ENCODE assay signal across 8 cellular contexts in the genomic region with DNA sequence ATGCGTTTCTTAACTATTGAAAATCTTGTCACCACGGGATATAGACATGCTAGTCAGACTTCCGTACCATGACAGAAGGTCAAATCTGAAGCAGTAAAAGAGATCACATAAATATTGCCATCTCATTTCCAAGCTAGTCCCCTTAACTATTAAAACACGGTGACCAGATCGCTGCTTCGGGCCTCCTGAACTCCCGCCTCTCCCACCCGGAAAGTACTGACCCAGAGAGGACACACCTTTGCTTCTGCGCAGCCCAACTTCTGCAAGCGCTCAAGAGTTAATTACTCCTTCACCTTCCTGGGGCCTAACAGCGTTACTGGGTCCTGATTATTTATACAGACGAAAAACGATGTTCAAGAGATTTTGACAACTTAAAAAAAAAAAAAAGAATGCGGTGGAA. TPM values are rescaled to one million over a fixed set of nuclear protein-coding genes. Genes with fewer than 3 reads are reported as not detected.
DNase-seq lines count a peak whose midpoint lies in the region; ATAC-seq, FAIRE-seq and TF ChIP-seq lines count a peak whose summit lies in the region.

No MANE protein-coding gene starts in this region.

- FAIRE-seq in endothelial cell of umbilical vein (lab: Jason Lieb, UNC) (no peak), HTR-8/SVneo (lab: Jason Lieb, UNC) (no peak)

- TF ChIP-seq CTCF in OCI-LY1 (IDR thresholded peaks at IDR 0.05; ENCODE audit: low read length) (no peak), endothelial cell of umbilical vein (IDR thresholded peaks at IDR 0.05; ENCODE audit: extremely low read depth in 1 of 2, insufficient read depth in 1 of 2, low read depth in 1 of 2, low read length in 2 of 2) (no peak), ovary (IDR thresholded peaks at IDR 0.05) (no peak)

- dilution Hi-C loops in endothelial cell of umbilical vein (cut with MboI; ENCODE audit: extremely low pct_ligation_motif_present, low sequenced_read_pairs) = no loop called here

- ATAC-seq in GM21515 (IDR thresholded peaks at IDR 0.05; ENCODE audit: unreplicated experiment) (no peak), HG03175 (IDR thresholded peaks at IDR 0.05; ENCODE audit: unreplicated experiment) (no peak)

- CTCF ChIA-PET in endothelial cell of umbilical vein (lab: Charles Lee) = interaction anchor here (1.2 to 9.3 kb wide), 9 partner anchors 115 to 297 kb away, joined by 3 to 282 read pairs (median 41); partner anchors contain the start of gene PSRC1

- POLR2A ChIA-PET in endothelial cell of umbilical vein (lab: Charles Lee) = no interaction called here

- H3K27me3 ChIP-seq in OCI-LY1 (ENCODE audit: insufficient read depth, low read length) = no peaks in the 10 kb centered on the region
- H3K27me3 ChIP-seq in endothelial cell of umbilical vein (ENCODE audit: control insufficient read depth in 2 of 2, insufficient read depth in 2 of 2, low read length in 2 of 2) = peaks cover 15 to 24% of the 10 kb centered on the region in 2 experiments
- no peaks in the 10 kb centered on the region for H3K27me3 ChIP-seq in ovary

- TF ChIP-seq EP300 in ovary (IDR thresholded peaks at IDR 0.05) = no peak

- H3K4me2 ChIP-seq in OCI-LY1 (ENCODE audit: low read length) (peak overlapping the region; percentile 78), endothelial cell of umbilical vein (ENCODE audit: insufficient read depth, low read length) (peak overlapping the region; percentile 64)

- intact Hi-C loops in endothelial cell of umbilical vein (cut with micrococcal nuclease) = loop anchor here (1.0 to 5.0 kb wide), 2 partner anchors 114 to 565 kb away; partner anchors contain the start of gene PSRC1
- intact Hi-C loops in ovary (cut with DNase I) = loop anchor here in 3 of 4 donors (5.0 kb wide), 4 partner anchors 115 to 135 kb away; partner anchors contain the start of gene PSRC1 (in 1 of the 3)

- DNase-seq in DMS79 treated with DMSO at 0.1 percent for 48 hours (lab: John Stamatoyannopoulos, UW) (peak; percentile 25), DMS79 (lab: John Stamatoyannopoulos, UW) (no peak), endothelial cell of umbilical vein (ENCODE audit: low read depth, low spot score) (peak; percentile 4), ovary (no peak), HTR-8/SVneo (ENCODE audit: insufficient read length, low spot score) (no peak)

- H3K9ac ChIP-seq in OCI-LY1 (ENCODE audit: low read length) = no peak overlapping the region; the same call in 1 of the 2 replicates
- no peak overlapping the region for H3K9ac ChIP-seq in endothelial cell of umbilical vein (replicated peaks; ENCODE audit: extremely low read depth, insufficient read depth, low read length)

- H3K36me3 ChIP-seq in OCI-LY1 (ENCODE audit: insufficient read depth, low read length) = peaks cover 10% of the 10 kb centered on the region; the same call in 1 of the 2 replicates
- H3K36me3 ChIP-seq in endothelial cell of umbilical vein (ENCODE audit: control insufficient read depth in 2 of 2, extremely low read depth in 1 of 2, insufficient read depth in 2 of 2, low read length in 2 of 2) = peaks cover 2 to 5% of the 10 kb centered on the region in 2 experiments
- no peaks in the 10 kb centered on the region for H3K36me3 ChIP-seq in ovary

- H3K4me1 ChIP-seq in OCI-LY1 (ENCODE audit: insufficient read depth, low read length, severe bottlenecking) = peaks cover 16% of the 10 kb centered on the region
- H3K4me1 ChIP-seq in endothelial cell of umbilical vein (ENCODE audit: control insufficient read depth, extremely low read depth, insufficient read depth, low read length) = peaks cover 18% of the 10 kb centered on the region
- H3K4me1 ChIP-seq in ovary (ENCODE audit: insufficient read depth) = peaks cover 4% of the 10 kb centered on the region

- no peaks in the 10 kb centered on the region for H3K9me1 ChIP-seq in endothelial cell of umbilical vein (replicated peaks; ENCODE audit: control insufficient read depth, extremely low read depth, insufficient read depth, low read length)

- H3K4me3 ChIP-seq in OCI-LY1 (ENCODE audit: low read depth, low read length, poor library complexity, severe bottlenecking) = peak overlapping the region; percentile 60
- peak overlapping the region in 2 of 3 experiments; percentile 44 to 46 for H3K4me3 ChIP-seq in endothelial cell of umbilical vein (replicated peaks in 1 of 3; ENCODE audit: insufficient read depth in 1 of 3, low read depth in 1 of 3, low read length in 3 of 3)
- H3K4me3 ChIP-seq in ovary = peak overlapping the region; percentile 55

- H3K79me2 ChIP-seq in OCI-LY1 (ENCODE audit: insufficient read depth, low read length) (no peaks in the 10 kb centered on the region), endothelial cell of umbilical vein (ENCODE audit: control insufficient read depth, insufficient read depth, low read length) (no peaks in the 10 kb centered on the region)

- H3K27ac ChIP-seq in OCI-LY1 (ENCODE audit: low read depth, low read length, poor library complexity, severe bottlenecking) (no peak overlapping the region), endothelial cell of umbilical vein (ENCODE audit: insufficient read depth, low read depth, low read length) (no peak overlapping the region), ovary (no peak overlapping the region)

- TF ChIP-seq POLR2A in endothelial cell of umbilical vein (IDR thresholded peaks at IDR 0.05; ENCODE audit: low read depth, low read length) = no peak
- no peak for TF ChIP-seq POLR2A in ovary (IDR thresholded peaks at IDR 0.05)

- no peak overlapping the region for H2AFZ ChIP-seq in OCI-LY1 (ENCODE audit: low read length)
- H2AFZ ChIP-seq in endothelial cell of umbilical vein (ENCODE audit: low read depth, low read length) = no peak overlapping the region

- H3K9me3 ChIP-seq in OCI-LY1 (ENCODE audit: low read length) (no peaks in the 10 kb centered on the region), endothelial cell of umbilical vein (replicated peaks; ENCODE audit: control insufficient read depth, insufficient read depth, low read length) (no peaks in the 10 kb centered on the region), ovary (no peaks in the 10 kb centered on the region)

- WGBS in ovary, 3 donors = 26 to 34% (median 27%) methylated on average over 14 of the region's 14 CpGs

- no TSS peak for BruUV-seq in endothelial cell of umbilical vein (replicated peaks; lab: Mats Ljungman, UMichigan)

- H3K9me2 ChIP-seq in OCI-LY1 (ENCODE audit: low read depth, low read length) = no peaks in the 10 kb centered on the region

- no peaks in the 10 kb centered on the region for H3F3A ChIP-seq in OCI-LY1 (ENCODE audit: insufficient read depth, low read length)

- H4K20me1 ChIP-seq in OCI-LY1 (ENCODE audit: insufficient read depth, low read length) = no peaks in the 10 kb centered on the region
- no peaks in the 10 kb centered on the region for H4K20me1 ChIP-seq in endothelial cell of umbilical vein (replicated peaks; ENCODE audit: control insufficient read depth, extremely low read depth, insufficient read depth, low read length)

TF ChIP-seq in endothelial cell of umbilical vein, 7 proteins besides CTCF, POLR2A, EP300 and RAD21:
- no peak for TF ChIP-seq JUN (IDR thresholded peaks at IDR 0.05; ENCODE audit: borderline replicate concordance, insufficient read depth, insufficient read length, low read depth)
- TF ChIP-seq MYC (IDR thresholded peaks at IDR 0.05; ENCODE audit: low read depth, low read length) = no peak
- TF ChIP-seq, protein P1, sequence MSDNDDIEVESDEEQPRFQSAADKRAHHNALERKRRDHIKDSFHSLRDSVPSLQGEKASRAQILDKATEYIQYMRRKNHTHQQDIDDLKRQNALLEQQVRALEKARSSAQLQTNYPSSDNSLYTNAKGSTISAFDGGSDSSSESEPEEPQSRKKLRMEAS (IDR thresholded peaks at IDR 0.05; ENCODE audit: insufficient read depth, insufficient read length) = no peak
- peak; percentile 79 for TF ChIP-seq EZH2 (IDR thresholded peaks at IDR 0.05; ENCODE audit: borderline replicate concordance, low read depth, low read length, severe bottlenecking)
- TF ChIP-seq FOS (IDR thresholded peaks at IDR 0.05; ENCODE audit: borderline replicate concordance, insufficient read depth, low read length) = no peak
TF ChIP-seq in endothelial cell of umbilical vein: peak in this region for 1.

RNA-seq across cellular contexts. Expression of gene SORT1, which starts 0.7 kb away (rescaled TPM):
- total RNA-seq in endothelial cell of umbilical vein (16.8 and 17.8 TPM in 2 replicates), ovary (10 to 100 TPM in 4 of 7 donors, 1 to 10 TPM in 3; 4.3 to 37.0 (median 16.0) TPM)
- polyA plus RNA-seq in endothelial cell of umbilical vein (6.4 and 6.8 TPM in 2 replicates), ovary (10 to 100 TPM in 1 of 2 donors, 1 to 10 TPM in 1; 7.9 to 32.2 TPM)
- 4.8 and 5.4 TPM in 2 replicates for polyA plus RNA-seq in endothelial cell of umbilical vein (2011; cell fraction: cytosol; rRNA removed)
- 3.9 and 4.5 TPM in 2 replicates for polyA plus RNA-seq in endothelial cell of umbilical vein (2011; cell fraction: nucleus; rRNA removed)
- 4.3 and 5.0 TPM in 2 replicates for polyA plus RNA-seq in endothelial cell of umbilical vein (2012)
- polyA minus RNA-seq in endothelial cell of umbilical vein = 17.9 and 22.7 TPM in 2 replicates
- polyA minus RNA-seq in endothelial cell of umbilical vein (2011; cell fraction: cytosol; rRNA and poly(A)+ RNA removed) = 23.8 TPM
- polyA minus RNA-seq in endothelial cell of umbilical vein (2011; cell fraction: nucleus; rRNA and poly(A)+ RNA removed) = 8.3 and 10.6 TPM in 2 replicates

RNA-seq across cellular contexts. Expression of gene PSMA5, which starts 29.3 kb away (rescaled TPM):
- total RNA-seq in endothelial cell of umbilical vein (112 and 125 TPM in 2 replicates), ovary (10 to 100 TPM; 19.4 to 52.0 (median 42.2) TPM)
- polyA plus RNA-seq in endothelial cell of umbilical vein (87.9 and 98.1 TPM in 2 replicates), ovary (10 to 100 TPM; 37.7 to 38.1 TPM)
- polyA plus RNA-seq in endothelial cell of umbilical vein (2011; cell fraction: cytosol; rRNA removed) = 116 and 124 TPM in 2 replicates
- polyA plus RNA-seq in endothelial cell of umbilical vein (2011; cell fraction: nucleus; rRNA removed) = 60.3 and 69.7 TPM in 2 replicates
- 90.3 and 119 TPM in 2 replicates for polyA plus RNA-seq in endothelial cell of umbilical vein (2012)
- polyA minus RNA-seq in endothelial cell of umbilical vein = 70.1 and 75.4 TPM in 2 replicates
- polyA minus RNA-seq in endothelial cell of umbilical vein (2011; cell fraction: cytosol; rRNA and poly(A)+ RNA removed) = 95.6 TPM
- polyA minus RNA-seq in endothelial cell of umbilical vein (2011; cell fraction: nucleus; rRNA and poly(A)+ RNA removed) = 25.1 and 65.4 TPM in 2 replicates

Comparison
In these comparisons a context has a peak if more than half of its experiments do, and no peak if none do; other contexts are left out.
1. DNase-seq: peak in DMS79 treated with DMSO at 0.1 percent for 48 hours (single experiment) and endothelial cell of umbilical vein (single experiment); none in DMS79 (single experiment), ovary (0 of 5) and HTR-8/SVneo (single experiment).
2. Peak in every context shown above with its lines, with median percentiles within 50 percentile points of each other: H3K4me3 ChIP-seq.